In the genomic region with DNA sequence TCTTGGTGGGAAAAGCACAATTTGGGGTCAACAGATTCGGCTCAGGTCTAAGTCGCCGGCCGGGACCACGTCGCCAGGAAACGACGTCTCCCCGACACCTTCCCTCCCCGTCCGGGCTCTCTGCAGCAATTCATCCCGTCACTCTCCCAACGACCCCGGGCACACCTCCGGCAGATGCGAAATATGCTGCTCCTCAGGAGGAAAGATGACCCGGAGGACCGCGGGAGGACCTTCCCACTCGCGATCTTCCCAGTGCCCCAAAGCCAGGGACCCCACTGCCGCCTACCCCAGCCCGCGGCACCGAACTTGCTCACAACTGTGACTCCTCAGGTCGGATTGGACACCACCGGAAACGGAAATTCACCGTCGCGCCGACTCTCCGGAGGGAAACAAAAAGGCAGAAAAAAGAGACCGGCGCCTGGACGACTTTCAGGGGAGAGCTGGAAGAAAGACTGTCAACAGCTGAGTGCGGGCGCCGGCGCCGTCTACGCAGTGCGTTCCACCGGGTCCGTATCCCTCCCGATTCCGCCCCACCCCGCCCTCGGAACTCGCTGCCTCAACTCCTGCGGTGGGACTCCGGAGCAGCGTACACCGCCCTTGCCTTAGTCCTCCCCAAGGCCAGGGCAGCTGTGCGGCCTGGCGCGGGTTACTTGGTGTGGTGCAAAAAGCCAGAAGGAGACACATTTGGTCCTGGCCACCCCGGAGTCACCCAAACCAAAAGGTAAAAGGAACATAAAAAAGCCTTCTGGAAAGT, we compare ENCODE assay signal across 8 cellular contexts.
DNase-seq lines count a peak whose midpoint lies in the region; ATAC-seq lines count a peak whose summit lies in the region.

No MANE protein-coding gene starts in this region.

- ATAC-seq in GM18502 (IDR thresholded peaks at IDR 0.05; ENCODE audit: poor library complexity, unreplicated experiment) (peak; percentile 90), HG02943 (IDR thresholded peaks at IDR 0.05; ENCODE audit: low read depth, unreplicated experiment) (peak; percentile 90), HG02884 (IDR thresholded peaks at IDR 0.05; ENCODE audit: unreplicated experiment) (no peak)

- DNase-seq in NCI-H2029 (lab: John Stamatoyannopoulos, UW) (peak; percentile 41), T1000 (lab: John Stamatoyannopoulos, UW) (peak; percentile 85), astrocyte of the hippocampus (ENCODE audit: low read depth, low spot score) (peak; percentile 94), hippocampal formation (lab: John Stamatoyannopoulos, UW) (peak; percentile 79 to 91), retina (peak; percentile 98)

Comparison
In these comparisons a context has a peak if more than half of its experiments do, and no peak if none do; other contexts are left out.
1. DNase-seq: peak in every context shown above with its lines; median percentile 98 in retina; 94 in astrocyte of the hippocampus; 85 in T1000; 85 in hippocampal formation; 41 in NCI-H2029.